ENCODE assay signal across 26 cellular contexts in genomic region chr20:7702141-7702540, GRCh38.
DNase-seq lines count a peak whose midpoint lies in the region; TF ChIP-seq lines count a peak whose summit lies in the region.
"Had no signal": no experiment of that assay in that cellular context is flagged by ENCODE, and none has a peak within 500 bp of the region (broad histone marks: within the 10 kb centered on the region; RNA-seq: fewer than 3 reads in every experiment).

No MANE protein-coding gene starts in this region.

- TF ChIP-seq CTCF in cardiac fibroblast (IDR thresholded peaks at IDR 0.05; ENCODE audit: low read depth, low read length) = no peak

- DNase-seq in DMS53 treated with DMSO at 0.1 percent for 48 hours (lab: John Stamatoyannopoulos, UW; ENCODE audit: unreplicated experiment) (peak; percentile 50), LHCN-M2 (ENCODE audit: low read depth) (peak; percentile 59), cardiac fibroblast (ENCODE audit: low read depth in 2 of 2) (peak; percentile 25 to 33), kidney tubule cell (ENCODE audit: low spot score) (peak; percentile 30), dermis blood vessel endothelial cell (no peak), UCSD-AML1 (lab: John Stamatoyannopoulos, UW; ENCODE audit: unreplicated experiment) (no peak), caudate nucleus (lab: John Stamatoyannopoulos, UW) (no peak)
- DNase-seq: activated CD4-positive, alpha-beta T cell treated with anti-CD3 and anti-CD28 coated beads, Interleukin-2, amount 50 U/mL, for 4 hours; activated CD8-positive, alpha-beta memory T cell treated with anti-CD3 and anti-CD28 coated beads, Interleukin-2, amount 10 ng/mL, durations not matched to agents 7 days and 5 days; activated gamma-delta T cell treated with Interleukin-2 at 50 U/mL for 16 hours; activated T-cell treated with anti-CD3 and anti-CD28 coated beads, Interleukin-2, amount 50 U/mL, for 48 hours; central memory CD4-positive, alpha-beta T cell; endodermal cell; GDM1; hippocampal formation; left cardiac atrium; NCI-H2081; NCI-H446 treated with DMSO at 0.1 percent for 48 hours; PC-3; SK-N-SH; substantia nigra had no signal

- no peak overlapping the region for H3K27ac ChIP-seq in caudate nucleus (ENCODE audit: low read depth, low read length)
- H3K27ac ChIP-seq: ascending aorta; BLaER1 treated with 17β-estradiol and CSF1 and Interleukin-3, amounts not matched to agents 10 nM and 100 nM; gastroesophageal sphincter; skin epidermis had no signal

- H3K4me3 ChIP-seq in cardiac fibroblast (replicated peaks in 1 of 2; ENCODE audit: low read depth in 2 of 2, low read length in 2 of 2) = no peak overlapping the region
- H3K4me3 ChIP-seq: ascending aorta; BLaER1 treated with 17β-estradiol and CSF1 and Interleukin-3, amounts not matched to agents 10 nM and 100 nM; gastroesophageal sphincter; lung; skin epidermis had no signal

Comparison
In these comparisons a context has a peak if more than half of its experiments do, and no peak if none do; other contexts are left out.
1. DNase-seq: peak in DMS53 treated with DMSO at 0.1 percent for 48 hours (single experiment), LHCN-M2 (single experiment), cardiac fibroblast (2 of 2) and kidney tubule cell (single experiment); none in dermis blood vessel endothelial cell (single experiment), UCSD-AML1 (single experiment) and caudate nucleus (0 of 61).